In genomic region chr2:133566967-133567645, GRCh38 we compare ENCODE assay signal across 10 cellular contexts. TPM values are rescaled to one million over a fixed set of nuclear protein-coding genes. Genes with fewer than 3 reads are reported as not detected.
DNase-seq lines count a peak whose midpoint lies in the region; ATAC-seq and TF ChIP-seq lines count a peak whose summit lies in the region.
"Had no signal": no experiment of that assay in that cellular context is flagged by ENCODE, and none has a peak within 500 bp of the region (broad histone marks: within the 10 kb centered on the region; RNA-seq: fewer than 3 reads in every experiment).

No MANE protein-coding gene starts in this region.

- H3K27me3 ChIP-seq in adipocyte (replicated peaks; ENCODE audit: control insufficient read depth, insufficient read depth, low read length) (no peaks in the 10 kb centered on the region), heart left ventricle (no peaks in the 10 kb centered on the region), osteoblast (ENCODE audit: insufficient read depth, low read length) (no peaks in the 10 kb centered on the region)

- H2AFZ ChIP-seq in osteoblast (ENCODE audit: low read length) = no peak overlapping the region

- H3K9me3 ChIP-seq in adipocyte (ENCODE audit: control insufficient read depth, low read length) (no peaks in the 10 kb centered on the region), heart left ventricle (no peaks in the 10 kb centered on the region), osteoblast (ENCODE audit: low read depth, low read length) (no peaks in the 10 kb centered on the region)

- peak overlapping the region; percentile 86 for H3K4me2 ChIP-seq in osteoblast (ENCODE audit: insufficient read depth, low read length)

- H3K36me3 ChIP-seq in adipocyte (ENCODE audit: control insufficient read depth, insufficient read depth, low read length, severe bottlenecking) (no peaks in the 10 kb centered on the region), heart left ventricle (no peaks in the 10 kb centered on the region), osteoblast (ENCODE audit: insufficient read depth, low read length) (no peaks in the 10 kb centered on the region)

- H3K4me1 ChIP-seq in adipocyte (ENCODE audit: control insufficient read depth, insufficient read depth, low read length) (peaks cover 16% of the 10 kb centered on the region), heart left ventricle (peaks cover 0 to 25% (median 7%) of the 10 kb centered on the region in 12 donors), osteoblast (ENCODE audit: insufficient read depth, low read length) (peaks cover 21% of the 10 kb centered on the region)

- intact Hi-C loops in heart left ventricle (cut with DNase I) = loop anchor here (2.0 to 10.0 kb wide), 11 partner anchors 108 to 1022 kb away; no protein-coding TSS in a partner anchor

- H3K27ac ChIP-seq in heart left ventricle (peak overlapping the region in 11 of 12 donors; percentile 36 to 73 (median 58)), osteoblast (ENCODE audit: low read depth, low read length) (peak overlapping the region; percentile 42)

- DNase-seq in COLO668 (lab: John Stamatoyannopoulos, UW; ENCODE audit: unreplicated experiment) (peak; percentile 47), adipocyte (ENCODE audit: low read depth) (peak; percentile 47), heart left ventricle (peak; percentile 57 to 82 (median 73)), osteoblast (ENCODE audit: insufficient read length, low spot score, missing footprints) (peak; percentile 66), NCI-H446 treated with DMSO at 0.1 percent for 48 hours (lab: John Stamatoyannopoulos, UW) (no peak), NOMO-1 treated with DMSO at 0.1 percent for 48 hours (lab: John Stamatoyannopoulos, UW; ENCODE audit: unreplicated experiment) (no peak), NCI-H1092 treated with DMSO at 0.1 percent for 48 hours (lab: John Stamatoyannopoulos, UW) (no peak)
- DNase-seq: activated CD4-positive, alpha-beta memory T cell treated with anti-CD3 and anti-CD28 coated beads for 36 hours; NCI-H2107 had no signal

- no peaks in the 10 kb centered on the region for H3K79me2 ChIP-seq in osteoblast (ENCODE audit: insufficient read depth, low read length)

- H4K20me1 ChIP-seq in osteoblast (ENCODE audit: insufficient read depth, low read length) = no peaks in the 10 kb centered on the region

- 35 to 42% (median 39%) methylated on average over 8 of the region's 8 CpGs for WGBS in heart left ventricle, 4 donors

- TF ChIP-seq POLR2A in heart left ventricle (IDR thresholded peaks at IDR 0.05) (peak in 1 of 2 donors; percentile 48), GM18505 (IDR thresholded peaks at IDR 0.05; ENCODE audit: borderline replicate concordance, extremely low read depth, insufficient read depth, insufficient read length) (no peak)

- no peak overlapping the region for H3K9ac ChIP-seq in adipocyte (ENCODE audit: low read length)

- TF ChIP-seq CTCF in heart left ventricle (IDR thresholded peaks at IDR 0.05) (no peak), osteoblast (IDR thresholded peaks at IDR 0.05; ENCODE audit: extremely low read depth, low read depth, low read length) (no peak)

- peak; percentile 80 to 95 (median 93) for ATAC-seq in heart left ventricle
- no peak for ATAC-seq in GM18505 (IDR thresholded peaks at IDR 0.05; ENCODE audit: unreplicated experiment)

- H3K4me3 ChIP-seq in adipocyte (ENCODE audit: low read length) (no peak overlapping the region), heart left ventricle (peak overlapping the region in 11 of 12 donors; percentile 1 to 58 (median 40)), osteoblast (ENCODE audit: insufficient read depth, low read length) (peak overlapping the region; percentile 72)

RNA-seq across cellular contexts. Expression of gene NCKAP5, which starts 1.2 kb away (rescaled TPM):
- 10 to 100 TPM in 1 of 9 donors, 1 to 10 TPM in 8; 1.8 to 10.5 (median 6.3) TPM for total RNA-seq in heart left ventricle
- 1 to 10 TPM in 1 of 2 donors, under 1 TPM in 1; 0.51 to 2.6 TPM for polyA plus RNA-seq in heart left ventricle
- total RNA-seq in osteoblast = 1.8 TPM in 2 replicates
- total RNA-seq: activated CD4-positive, alpha-beta memory T cell treated with anti-CD3 and anti-CD28 coated beads for 36 hours had no signal

Comparison
In these comparisons a context has a peak if more than half of its experiments do, and no peak if none do; other contexts are left out.
1. DNase-seq: peak in COLO668 (single experiment), adipocyte (single experiment), heart left ventricle (5 of 5) and osteoblast (single experiment); none in NCI-H446 treated with DMSO at 0.1 percent for 48 hours (single experiment), NOMO-1 treated with DMSO at 0.1 percent for 48 hours (single experiment) and NCI-H1092 treated with DMSO at 0.1 percent for 48 hours (single experiment).